In the genomic region with DNA sequence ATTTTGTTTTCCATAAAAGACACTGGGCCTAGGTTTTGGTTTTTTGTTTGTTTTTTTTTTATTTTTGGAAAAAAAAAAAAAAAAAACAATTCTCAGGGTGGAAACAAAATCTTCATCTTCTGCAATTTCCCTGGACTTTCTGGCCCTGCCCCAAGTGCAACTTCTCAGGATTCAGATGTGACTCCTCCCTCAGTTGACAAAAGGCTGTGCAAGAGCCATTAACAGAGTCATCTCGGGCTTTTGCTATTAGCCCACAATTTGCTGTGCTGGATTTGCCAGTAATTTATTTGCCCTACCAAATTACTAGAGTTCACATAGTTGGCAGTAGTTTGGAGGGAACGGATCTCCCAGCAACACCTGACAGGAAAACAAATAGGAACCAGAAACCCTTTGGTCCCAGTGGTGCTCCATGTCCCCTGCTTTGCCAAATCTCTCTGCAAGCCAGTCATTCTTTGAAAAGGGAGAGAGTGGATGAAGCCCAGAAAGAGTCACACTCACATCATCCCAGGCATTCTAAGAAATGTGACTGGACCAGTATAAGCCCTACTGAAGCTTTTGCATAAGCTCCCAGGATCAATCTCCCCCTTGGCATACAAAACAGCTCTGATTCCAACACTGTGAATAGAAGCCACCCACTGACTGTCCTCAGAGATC, we compare ENCODE assay signal across 1 cellular context.
TF ChIP-seq lines count a peak whose summit lies in the region.

No MANE protein-coding gene starts in this region.

TF ChIP-seq in WTC11, 78 proteins besides CTCF, POLR2A, EP300 and RAD21 (continued from another document):
- TF ChIP-seq IRF2 (CRISPR knock-in tag; IDR thresholded peaks at IDR 0.05; ENCODE audit: borderline replicate concordance, low read depth) (no peak), TCF7 (CRISPR knock-in tag; IDR thresholded peaks at IDR 0.05; ENCODE audit: low read depth) (no peak), GRHL2 (CRISPR knock-in tag; IDR thresholded peaks at IDR 0.05; ENCODE audit: insufficient replicate concordance, severe bottlenecking) (no peak)
- TF ChIP-seq, protein P1, sequence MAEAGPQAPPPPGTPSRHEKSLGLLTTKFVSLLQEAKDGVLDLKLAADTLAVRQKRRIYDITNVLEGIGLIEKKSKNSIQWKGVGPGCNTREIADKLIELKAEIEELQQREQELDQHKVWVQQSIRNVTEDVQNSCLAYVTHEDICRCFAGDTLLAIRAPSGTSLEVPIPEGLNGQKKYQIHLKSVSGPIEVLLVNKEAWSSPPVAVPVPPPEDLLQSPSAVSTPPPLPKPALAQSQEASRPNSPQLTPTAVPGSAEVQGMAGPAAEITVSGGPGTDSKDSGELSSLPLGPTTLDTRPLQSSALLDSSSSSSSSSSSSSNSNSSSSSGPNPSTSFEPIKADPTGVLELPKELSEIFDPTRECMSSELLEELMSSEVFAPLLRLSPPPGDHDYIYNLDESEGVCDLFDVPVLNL (CRISPR knock-in tag; IDR thresholded peaks at IDR 0.05; ENCODE audit: borderline replicate concordance, low read depth): no peak
- TF ChIP-seq, protein P2, sequence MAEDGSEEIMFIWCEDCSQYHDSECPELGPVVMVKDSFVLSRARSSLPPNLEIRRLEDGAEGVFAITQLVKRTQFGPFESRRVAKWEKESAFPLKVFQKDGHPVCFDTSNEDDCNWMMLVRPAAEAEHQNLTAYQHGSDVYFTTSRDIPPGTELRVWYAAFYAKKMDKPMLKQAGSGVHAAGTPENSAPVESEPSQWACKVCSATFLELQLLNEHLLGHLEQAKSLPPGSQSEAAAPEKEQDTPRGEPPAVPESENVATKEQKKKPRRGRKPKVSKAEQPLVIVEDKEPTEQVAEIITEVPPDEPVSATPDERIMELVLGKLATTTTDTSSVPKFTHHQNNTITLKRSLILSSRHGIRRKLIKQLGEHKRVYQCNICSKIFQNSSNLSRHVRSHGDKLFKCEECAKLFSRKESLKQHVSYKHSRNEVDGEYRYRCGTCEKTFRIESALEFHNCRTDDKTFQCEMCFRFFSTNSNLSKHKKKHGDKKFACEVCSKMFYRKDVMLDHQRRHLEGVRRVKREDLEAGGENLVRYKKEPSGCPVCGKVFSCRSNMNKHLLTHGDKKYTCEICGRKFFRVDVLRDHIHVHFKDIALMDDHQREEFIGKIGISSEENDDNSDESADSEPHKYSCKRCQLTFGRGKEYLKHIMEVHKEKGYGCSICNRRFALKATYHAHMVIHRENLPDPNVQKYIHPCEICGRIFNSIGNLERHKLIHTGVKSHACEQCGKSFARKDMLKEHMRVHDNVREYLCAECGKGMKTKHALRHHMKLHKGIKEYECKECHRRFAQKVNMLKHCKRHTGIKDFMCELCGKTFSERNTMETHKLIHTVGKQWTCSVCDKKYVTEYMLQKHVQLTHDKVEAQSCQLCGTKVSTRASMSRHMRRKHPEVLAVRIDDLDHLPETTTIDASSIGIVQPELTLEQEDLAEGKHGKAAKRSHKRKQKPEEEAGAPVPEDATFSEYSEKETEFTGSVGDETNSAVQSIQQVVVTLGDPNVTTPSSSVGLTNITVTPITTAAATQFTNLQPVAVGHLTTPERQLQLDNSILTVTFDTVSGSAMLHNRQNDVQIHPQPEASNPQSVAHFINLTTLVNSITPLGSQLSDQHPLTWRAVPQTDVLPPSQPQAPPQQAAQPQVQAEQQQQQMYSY (CRISPR knock-in tag; IDR thresholded peaks at IDR 0.05): no peak
